In genomic region chr3:188574885-188575284, GRCh38 we compare ENCODE assay signal across 1 cellular context.
TF ChIP-seq lines count a peak whose summit lies in the region.

No MANE protein-coding gene starts in this region.

TF ChIP-seq in GM23338, 12 proteins besides CTCF, POLR2A, EP300 and RAD21:
- no peak for TF ChIP-seq ZNF462 (CRISPR knock-in tag; IDR thresholded peaks at IDR 0.05)
- no peak for TF ChIP-seq REST (IDR thresholded peaks at IDR 0.05; ENCODE audit: unreplicated experiment)
- TF ChIP-seq EZH2phosphoT487 (IDR thresholded peaks at IDR 0.05; ENCODE audit: unreplicated experiment) = no peak
- TF ChIP-seq ZNF114 (CRISPR knock-in tag; IDR thresholded peaks at IDR 0.05) = no peak
- no peak for TF ChIP-seq NANOG (IDR thresholded peaks at IDR 0.05; ENCODE audit: borderline replicate concordance)
- TF ChIP-seq STAT1 (IDR thresholded peaks at IDR 0.05; ENCODE audit: unreplicated experiment) = no peak
- TF ChIP-seq ETS1 (IDR thresholded peaks at IDR 0.05) = no peak
- TF ChIP-seq CREB1 (CRISPR knock-in tag; IDR thresholded peaks at IDR 0.05; ENCODE audit: low read depth) = no peak
- TF ChIP-seq JUNB (IDR thresholded peaks at IDR 0.05; ENCODE audit: unreplicated experiment) = no peak
- no peak for TF ChIP-seq EZH2 (IDR thresholded peaks at IDR 0.05; ENCODE audit: low read depth, unreplicated experiment)
- no peak for TF ChIP-seq POLR2AphosphoS5 (IDR thresholded peaks at IDR 0.05; ENCODE audit: low read depth)
- no peak for TF ChIP-seq ZNF331 (CRISPR knock-in tag; IDR thresholded peaks at IDR 0.05; ENCODE audit: low read depth)
TF ChIP-seq in GM23338: peak in this region for 0.
